Comparison of ENCODE assay signal across 1 cellular context in the genomic region with DNA sequence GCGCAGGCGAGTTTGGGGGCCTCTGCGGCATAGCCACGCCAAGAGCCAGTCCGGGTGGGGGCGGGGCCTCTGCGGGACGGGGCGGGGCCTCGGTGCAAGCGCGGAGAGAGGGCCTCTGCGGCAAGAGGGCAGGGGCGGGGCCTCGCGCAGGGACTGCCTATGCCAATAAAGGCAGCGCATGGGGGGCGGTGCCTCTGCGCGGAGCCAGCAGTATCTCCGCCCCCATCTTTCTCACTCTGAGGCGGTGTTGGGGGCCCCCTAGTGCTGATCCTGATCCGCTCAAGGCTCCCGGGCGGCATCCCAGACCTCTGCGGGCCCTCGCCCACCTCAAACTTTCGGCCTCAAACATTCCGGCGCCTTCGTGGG.
TF ChIP-seq lines count a peak whose summit lies in the region.

No MANE protein-coding gene starts in this region.

TF ChIP-seq in K562, 482 proteins besides CTCF, POLR2A, EP300 and RAD21 (continues in another document):
- TF ChIP-seq PHF8 (IDR thresholded peaks at IDR 0.05; ENCODE audit: borderline replicate concordance, low read length) (no peak), CSDE1 (IDR thresholded peaks at IDR 0.05) (no peak), HDGF (IDR thresholded peaks at IDR 0.05) (no peak), NR0B1 (IDR thresholded peaks at IDR 0.05; ENCODE audit: partially characterized antibody) (no peak), BACH1 (tag; IDR thresholded peaks at IDR 0.05) (no peak), ATF7 (IDR thresholded peaks at IDR 0.05) (peak; percentile 27; the same call in 1 of the 2 replicates), RB1 (IDR thresholded peaks at IDR 0.05; ENCODE audit: low read depth) (peak; percentile 67), FOXJ3 (CRISPR knock-in tag; IDR thresholded peaks at IDR 0.05) (no peak), NR2C1 (IDR thresholded peaks at IDR 0.05) (no peak), NR2C1 (tag; IDR thresholded peaks at IDR 0.05) (no peak), FOXJ2 (tag; IDR thresholded peaks at IDR 0.05) (no peak), HBP1 (CRISPR knock-in tag; IDR thresholded peaks at IDR 0.05) (no peak), ZNF431 (CRISPR knock-in tag; IDR thresholded peaks at IDR 0.05) (0 out of 2 replicates have a peak, but pooled peaks have one; percentile 24), ZNF785 (CRISPR knock-in tag; IDR thresholded peaks at IDR 0.05) (no peak), SMC3 (conservative IDR thresholded peaks at IDR 0.05; ENCODE audit: insufficient read depth, low read depth, low read length) (peak; percentile 77), ZNF232 (CRISPR knock-in tag; IDR thresholded peaks at IDR 0.05) (no peak), CTBP1 (IDR thresholded peaks at IDR 0.05; ENCODE audit: borderline replicate concordance) (0 out of 2 replicates have a peak, but pooled peaks have one; percentile 34), E2F3 (CRISPR knock-in tag; IDR thresholded peaks at IDR 0.05) (no peak), XRCC3 (IDR thresholded peaks at IDR 0.05) (no peak), RCOR1 (IDR thresholded peaks at IDR 0.05; ENCODE audit: borderline replicate concordance in 1 of 2, low read depth in 2 of 2, low read length in 2 of 2) (0 out of 4 replicates have a peak, but pooled peaks of 1 of the 2 experiments have one; percentile 23), L3MBTL2 (IDR thresholded peaks at IDR 0.05) (peak; percentile 84), ZNF282 (CRISPR knock-in tag; IDR thresholded peaks at IDR 0.05) (no peak), NRF1 (conservative IDR thresholded peaks at IDR 0.05 in 1 of 2, IDR thresholded peaks at IDR 0.05 in 1 of 2) (peak; percentile 84 to 86), JUND (IDR thresholded peaks at IDR 0.05; ENCODE audit: borderline replicate concordance, low read depth, low read length) (peak; percentile 46; the same call in 1 of the 2 replicates), JUND (tag; IDR thresholded peaks at IDR 0.05; ENCODE audit: borderline replicate concordance, low read depth, low read length) (no peak; the same call in 2 of the 3 replicates), TBP (optimal IDR thresholded peaks at IDR 0.05; ENCODE audit: low read depth, low read length) (no peak), RBM34 (IDR thresholded peaks at IDR 0.05; ENCODE audit: borderline replicate concordance, insufficient read depth, low read length) (no peak), CC2D1A (IDR thresholded peaks at IDR 0.05) (no peak; the same call in 1 of the 2 replicates), FOXK1 (CRISPR knock-in tag; IDR thresholded peaks at IDR 0.05; ENCODE audit: borderline replicate concordance) (no peak), RBM22 (IDR thresholded peaks at IDR 0.05; ENCODE audit: low read depth, low read length, poor library complexity, severe bottlenecking) (no peak), E2F6 (IDR thresholded peaks at IDR 0.05; ENCODE audit: borderline replicate concordance in 1 of 2, extremely low read depth in 1 of 2, insufficient read depth in 1 of 2, insufficient read length in 1 of 2, low read depth in 1 of 2, low read length in 1 of 2, poor library complexity in 1 of 2, severe bottlenecking in 1 of 2) (peak; percentile 71 to 92), MED1 (CRISPR knock-in tag; IDR thresholded peaks at IDR 0.05; ENCODE audit: borderline replicate concordance) (no peak), PML (IDR thresholded peaks at IDR 0.05; ENCODE audit: low read length) (no peak), SMARCC2 (IDR thresholded peaks at IDR 0.05; ENCODE audit: low read depth) (no peak), NR1H2 (CRISPR knock-in tag; IDR thresholded peaks at IDR 0.05) (no peak), ZNF707 (CRISPR knock-in tag; conservative IDR thresholded peaks at IDR 0.05) (no peak), SMARCA5 (IDR thresholded peaks at IDR 0.05) (no peak), DACH1 (IDR thresholded peaks at IDR 0.05; ENCODE audit: partially characterized antibody) (no peak), EGR1 (conservative IDR thresholded peaks at IDR 0.05) (peak; percentile 73), ZNF75A (CRISPR knock-in tag; IDR thresholded peaks at IDR 0.05) (no peak), THAP7 (CRISPR knock-in tag; IDR thresholded peaks at IDR 0.05) (no peak), MGA (IDR thresholded peaks at IDR 0.05) (peak; percentile 54; the same call in 1 of the 2 replicates), MAZ (CRISPR knock-in tag; conservative IDR thresholded peaks at IDR 0.05 in 1 of 2, IDR thresholded peaks at IDR 0.05 in 1 of 2) (peak; percentile 49 to 91; a peak in 3 of 4 replicates), ZNF512 (tag; IDR thresholded peaks at IDR 0.05) (no peak), NFE2L1 (tag; IDR thresholded peaks at IDR 0.05; ENCODE audit: borderline replicate concordance, low read depth) (no peak)
- TF ChIP-seq, protein P1, sequence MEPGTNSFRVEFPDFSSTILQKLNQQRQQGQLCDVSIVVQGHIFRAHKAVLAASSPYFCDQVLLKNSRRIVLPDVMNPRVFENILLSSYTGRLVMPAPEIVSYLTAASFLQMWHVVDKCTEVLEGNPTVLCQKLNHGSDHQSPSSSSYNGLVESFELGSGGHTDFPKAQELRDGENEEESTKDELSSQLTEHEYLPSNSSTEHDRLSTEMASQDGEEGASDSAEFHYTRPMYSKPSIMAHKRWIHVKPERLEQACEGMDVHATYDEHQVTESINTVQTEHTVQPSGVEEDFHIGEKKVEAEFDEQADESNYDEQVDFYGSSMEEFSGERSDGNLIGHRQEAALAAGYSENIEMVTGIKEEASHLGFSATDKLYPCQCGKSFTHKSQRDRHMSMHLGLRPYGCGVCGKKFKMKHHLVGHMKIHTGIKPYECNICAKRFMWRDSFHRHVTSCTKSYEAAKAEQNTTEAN (CRISPR knock-in tag; IDR thresholded peaks at IDR 0.05) = no peak
- TF ChIP-seq, protein P2, sequence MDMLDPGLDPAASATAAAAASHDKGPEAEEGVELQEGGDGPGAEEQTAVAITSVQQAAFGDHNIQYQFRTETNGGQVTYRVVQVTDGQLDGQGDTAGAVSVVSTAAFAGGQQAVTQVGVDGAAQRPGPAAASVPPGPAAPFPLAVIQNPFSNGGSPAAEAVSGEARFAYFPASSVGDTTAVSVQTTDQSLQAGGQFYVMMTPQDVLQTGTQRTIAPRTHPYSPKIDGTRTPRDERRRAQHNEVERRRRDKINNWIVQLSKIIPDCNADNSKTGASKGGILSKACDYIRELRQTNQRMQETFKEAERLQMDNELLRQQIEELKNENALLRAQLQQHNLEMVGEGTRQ (CRISPR knock-in tag; IDR thresholded peaks at IDR 0.05) = no peak
